ENCODE assay signal across 17 cellular contexts in genomic region chr12:55815473-55815872, GRCh38. TPM values are rescaled to one million over a fixed set of nuclear protein-coding genes. Genes with fewer than 3 reads are reported as not detected.
DNase-seq lines count a peak whose midpoint lies in the region; ATAC-seq, FAIRE-seq and TF ChIP-seq lines count a peak whose summit lies in the region.
"Had no signal": no experiment of that assay in that cellular context is flagged by ENCODE, and none has a peak within 500 bp of the region (broad histone marks: within the 10 kb centered on the region; RNA-seq: fewer than 3 reads in every experiment).

No MANE protein-coding gene starts in this region.

- H2AFZ ChIP-seq in HepG2 (ENCODE audit: low read length), result no peak overlapping the region

- H3K4me1 ChIP-seq in HepG2 (ENCODE audit: insufficient read depth, low read length), result peaks cover 58% of the 10 kb centered on the region
- peaks cover 0 to 17% (median 8%) of the 10 kb centered on the region in 4 donors for H3K4me1 ChIP-seq in right lobe of liver
- H3K4me1 ChIP-seq in iPS-18a (ENCODE audit: control insufficient read depth, low read depth, low read length), result peaks cover 39% of the 10 kb centered on the region
- peaks cover 28 to 49% of the 10 kb centered on the region in 2 donors for H3K4me1 ChIP-seq in thoracic aorta (ENCODE audit: control insufficient read depth in 1 of 2, low read depth in 2 of 2)
- H3K4me1 ChIP-seq: BE2C had no signal

- H3K27me3 ChIP-seq in HepG2 (ENCODE audit: control insufficient read depth in 1 of 2, insufficient read depth in 2 of 2, low read length in 2 of 2) (no peaks in the 10 kb centered on the region; a peak in 1 of 5 replicates), right lobe of liver (no peaks in the 10 kb centered on the region), iPS-18a (ENCODE audit: control insufficient read depth, insufficient read depth, low read length) (no peaks in the 10 kb centered on the region), thoracic aorta (replicated peaks; ENCODE audit: insufficient read depth) (no peaks in the 10 kb centered on the region)
- H3K27me3 ChIP-seq: BE2C had no signal

- FAIRE-seq in HepG2 (lab: Jason Lieb, UNC), result no peak

- ATAC-seq in HepG2 (no peak), right lobe of liver (no peak), thoracic aorta (ENCODE audit: insufficient number of reproducible peaks, low FRiP score, low read depth) (no peak), GM19395 (IDR thresholded peaks at IDR 0.05; ENCODE audit: unreplicated experiment) (no peak)
- ATAC-seq: left colon; stimulated activated memory B cell treated with anti-CD40 and anti-IgM and Interleukin-4, amounts not matched to agents 10 μg/mL and 1 μg/mL and 100 μg/mL, for 72 hours had no signal

- peak overlapping the region; percentile 44 for H3K9ac ChIP-seq in HepG2 (ENCODE audit: insufficient read depth, low read depth, low read length)
- H3K9ac ChIP-seq in iPS-18a (ENCODE audit: low read length), result no peak overlapping the region

- no TSS peak for BruUV-seq in HepG2 (replicated peaks; lab: Mats Ljungman, UMichigan)

- peaks cover 17% of the 10 kb centered on the region for H4K20me1 ChIP-seq in HepG2 (ENCODE audit: insufficient read depth, low read length)

- TF ChIP-seq EP300 in HepG2 (IDR thresholded peaks at IDR 0.05; ENCODE audit: low read depth in 2 of 2, low read length in 2 of 2) (no peak), HepG2 (CRISPR knock-in tag; IDR thresholded peaks at IDR 0.05; ENCODE audit: borderline replicate concordance) (no peak)

- H3K27ac ChIP-seq in HepG2 (ENCODE audit: extremely low read length, insufficient read depth, low read length) (no peak overlapping the region), right lobe of liver (no peak overlapping the region), VCaP (peak overlapping the region; percentile 91; the same call in 1 of the 2 replicates), iPS-18a (ENCODE audit: low read length) (no peak overlapping the region), thoracic aorta (no peak overlapping the region)

- TF ChIP-seq RAD21 in HepG2 (CRISPR knock-in tag; IDR thresholded peaks at IDR 0.05), result no peak

- TF ChIP-seq POLR2A in HepG2 (IDR thresholded peaks at IDR 0.05; ENCODE audit: insufficient read depth in 1 of 2, low read depth in 2 of 2, low read length in 2 of 2), result no peak
- TF ChIP-seq POLR2A in right lobe of liver (IDR thresholded peaks at IDR 0.05), result no peak

- peak overlapping the region; percentile 74 for H3K4me2 ChIP-seq in HepG2 (ENCODE audit: low read depth, low read length)

- POLR2A ChIA-PET in HepG2 (lab: Yijun Ruan, JAX), result interaction anchor here (0.7 to 3.6 kb wide), 2 partner anchors 14 to 112 kb away, joined by 3 to 28 read pairs; partner anchors contain the start of genes DNAJC14 and PYM1

- H3K4me3 ChIP-seq in HepG2 (replicated peaks in 1 of 3; ENCODE audit: insufficient read depth in 1 of 3, low read depth in 2 of 3, low read length in 3 of 3), result peak overlapping the region in 2 of 3 experiments; percentile 79 to 82; a peak in 3 of 6 replicates
- no peak overlapping the region for H3K4me3 ChIP-seq in right lobe of liver
- H3K4me3 ChIP-seq in iPS-18a (ENCODE audit: low read length), result peak overlapping the region; percentile 99
- H3K4me3 ChIP-seq in thoracic aorta, result peak overlapping the region; percentile 96

- intact Hi-C loops in HepG2 (cut with micrococcal nuclease; ENCODE audit: unreplicated experiment) (no loop called here), right lobe of liver (cut with DNase I) (loop anchor here in 1 of 2 donors (10.0 kb wide), 1 partner anchor 119 kb away; the partner anchor contains the start of gene DGKA)

- H3K79me2 ChIP-seq in HepG2 (ENCODE audit: insufficient read depth, low read length), result peaks cover 82% of the 10 kb centered on the region

- peaks cover 5 to 27% of the 10 kb centered on the region in 2 experiments; a peak in 4 of 5 replicates for H3K36me3 ChIP-seq in HepG2 (replicated peaks in 1 of 2; ENCODE audit: control insufficient read depth in 1 of 2, insufficient read depth in 2 of 2, low read length in 2 of 2)
- H3K36me3 ChIP-seq in right lobe of liver, result peaks cover 0 to 7% (median 4%) of the 10 kb centered on the region in 4 donors
- peaks cover 33% of the 10 kb centered on the region for H3K36me3 ChIP-seq in iPS-18a (ENCODE audit: control insufficient read depth, low read depth, low read length)
- H3K36me3 ChIP-seq in thoracic aorta, result peaks cover 21% of the 10 kb centered on the region

- in situ Hi-C loops in HepG2 (cut with HindIII; ENCODE audit: extremely low pct_ligation_motif_present, low pct_unique_long_range_greater_than_20kb), result no loop called here

- TF ChIP-seq CTCF in HepG2 (CRISPR knock-in tag; IDR thresholded peaks at IDR 0.05), result no peak
- no peak for TF ChIP-seq CTCF in right lobe of liver (IDR thresholded peaks at IDR 0.05)
- TF ChIP-seq CTCF in VCaP (conservative IDR thresholded peaks at IDR 0.05), result no peak
- no peak for TF ChIP-seq CTCF in thoracic aorta (IDR thresholded peaks at IDR 0.05)

- DNase-seq in HepG2 (ENCODE audit: low spot score), result no peak
- no peak for DNase-seq in right lobe of liver
- no peak for DNase-seq in thoracic aorta (ENCODE audit: low spot score)
- no peak for DNase-seq in NCI-H1417 (lab: John Stamatoyannopoulos, UW)
- no peak for DNase-seq in stimulated activated CD4-positive, alpha-beta T cell treated with anti-CD3 and anti-CD28 coated beads, Interleukin-4, amount 100 ng/mL, for 4 hours
- DNase-seq: activated CD4-positive, alpha-beta T cell treated with anti-CD3 and anti-CD28 coated beads, Interleukin-2, amount 50 U/mL, for 4 hours; activated naive CD4-positive, alpha-beta T cell treated with anti-CD3 and anti-CD28 coated beads, Interleukin-2, amount 10 ng/mL, durations not matched to agents 7 days and 5 days; BE2C; left colon; NCI-H1694 treated with DMSO at 0.1 percent for 48 hours; occipital lobe; stimulated activated CD4-positive, alpha-beta T cell treated with anti-CD3 and anti-CD28 coated beads, Interleukin-2, amount 100 ng/mL, for 24 hours had no signal

- 90% methylated on average over 11 of the region's 12 CpGs for WGBS in HepG2 (ENCODE audit: low lambda C conversion rate)
- WGBS in right lobe of liver (ENCODE audit: insufficient coverage, low coverage, low lambda C conversion rate, missing lambda C conversion rate), result 67% methylated on average over 4 of the region's 12 CpGs

- CTCF ChIA-PET in HepG2 (lab: Yijun Ruan, JAX; ENCODE audit: low intra/inter-chr PET ratio, low total read pairs), result no interaction called here

- H3K9me3 ChIP-seq in HepG2 (ENCODE audit: low read length) (no peaks in the 10 kb centered on the region), right lobe of liver (no peaks in the 10 kb centered on the region), iPS-18a (ENCODE audit: control insufficient read depth, low read depth, low read length) (no peaks in the 10 kb centered on the region), thoracic aorta (no peaks in the 10 kb centered on the region)
- H3K9me3 ChIP-seq: BE2C had no signal

RNA-seq across cellular contexts. Expression of gene SARNP, which starts 2.1 kb away (rescaled TPM):
- total RNA-seq in HepG2 (2016; rRNA removed; fragmentation: Illumina TruSeq; extraction: Trizol) (95.4 and 137 TPM in 2 replicates), right lobe of liver (10 to 100 TPM; 11.3 to 22.3 (median 17.0) TPM), thoracic aorta (10 to 100 TPM; 39.1 to 49.2 TPM)
- 32.7 and 36.6 TPM in 2 replicates for total RNA-seq in HepG2 (2016; cell fraction: cytosol; rRNA removed; fragmentation: Illumina TruSeq; extraction: Trizol; ENCODE audit: low read depth)
- 95.5 and 155 TPM in 2 replicates for total RNA-seq in HepG2 (2016; cell fraction: insoluble cytoplasmic fraction; rRNA removed; fragmentation: Illumina TruSeq; extraction: Trizol)
- total RNA-seq in HepG2 (2016; cell fraction: membrane; rRNA removed; fragmentation: Illumina TruSeq; extraction: Trizol), result 32.4 and 39.7 TPM in 2 replicates
- 47.9 and 53.6 TPM in 2 replicates for total RNA-seq in HepG2 (2016; cell fraction: nucleus; rRNA removed; fragmentation: Illumina TruSeq; extraction: Trizol)
- 46.4 and 59.0 TPM in 2 replicates for polyA plus RNA-seq in HepG2 (2011; rRNA removed)
- 23.9 and 33.5 TPM in 2 replicates for polyA plus RNA-seq in HepG2 (2011; cell fraction: cytosol; rRNA removed)
- polyA plus RNA-seq in HepG2 (2011; cell fraction: nucleus; rRNA removed), result 15.1 and 17.8 TPM in 2 replicates
- polyA plus RNA-seq in HepG2 (2012), result 47.5 and 49.6 TPM in 2 replicates
- 24.1 and 25.0 TPM in 2 replicates for polyA plus RNA-seq in HepG2 (2016; cell fraction: cytosol; fragmentation: Illumina TruSeq; extraction: Trizol; ENCODE audit: low read depth)
- polyA plus RNA-seq in HepG2 (2016; cell fraction: insoluble cytoplasmic fraction; fragmentation: Illumina TruSeq; extraction: Trizol; ENCODE audit: low read depth), result 123 and 138 TPM in 2 replicates
- 25.2 and 25.7 TPM in 2 replicates for polyA plus RNA-seq in HepG2 (2016; cell fraction: membrane; fragmentation: Illumina TruSeq; extraction: Trizol; ENCODE audit: low read depth)
- polyA plus RNA-seq in HepG2 (2016; cell fraction: nucleus; fragmentation: Illumina TruSeq; extraction: Trizol; ENCODE audit: insufficient read depth, low read depth), result 58.8 and 61.1 TPM in 2 replicates
- polyA minus RNA-seq in HepG2 (2011; rRNA and poly(A)+ RNA removed; ENCODE audit: low replicate concordance), result 41.0 and 49.7 TPM in 2 replicates
- 8.4 and 13.8 TPM in 2 replicates for polyA minus RNA-seq in HepG2 (2011; cell fraction: cytosol; rRNA and poly(A)+ RNA removed)
- polyA minus RNA-seq in HepG2 (2011; cell fraction: nucleus; rRNA and poly(A)+ RNA removed), result 45.7 and 51.5 TPM in 2 replicates

RNA-seq across cellular contexts. Expression of gene ORMDL2, which starts 2.4 kb away (rescaled TPM):
- total RNA-seq in HepG2 (2016; rRNA removed; fragmentation: Illumina TruSeq; extraction: Trizol), result 14.8 and 28.6 TPM in 2 replicates
- total RNA-seq in HepG2 (2016; cell fraction: cytosol; rRNA removed; fragmentation: Illumina TruSeq; extraction: Trizol; ENCODE audit: low read depth), result 8.9 and 10.8 TPM in 2 replicates
- 18.4 and 26.4 TPM in 2 replicates for total RNA-seq in HepG2 (2016; cell fraction: insoluble cytoplasmic fraction; rRNA removed; fragmentation: Illumina TruSeq; extraction: Trizol)
- total RNA-seq in HepG2 (2016; cell fraction: membrane; rRNA removed; fragmentation: Illumina TruSeq; extraction: Trizol), result 8.8 and 10.8 TPM in 2 replicates
- 20.1 and 21.6 TPM in 2 replicates for total RNA-seq in HepG2 (2016; cell fraction: nucleus; rRNA removed; fragmentation: Illumina TruSeq; extraction: Trizol)
- polyA plus RNA-seq in HepG2 (2011; rRNA removed), result 24.0 and 30.2 TPM in 2 replicates
- 17.7 and 25.9 TPM in 2 replicates for polyA plus RNA-seq in HepG2 (2011; cell fraction: cytosol; rRNA removed)
- polyA plus RNA-seq in HepG2 (2011; cell fraction: nucleus; rRNA removed), result 10.1 and 18.4 TPM in 2 replicates
- 20.8 and 36.4 TPM in 2 replicates for polyA plus RNA-seq in HepG2 (2012)
- polyA plus RNA-seq in HepG2 (2016; cell fraction: cytosol; fragmentation: Illumina TruSeq; extraction: Trizol; ENCODE audit: low read depth), result 11.3 and 13.0 TPM in 2 replicates
- 15.1 and 16.1 TPM in 2 replicates for polyA plus RNA-seq in HepG2 (2016; cell fraction: insoluble cytoplasmic fraction; fragmentation: Illumina TruSeq; extraction: Trizol; ENCODE audit: low read depth)
- 8.1 and 11.2 TPM in 2 replicates for polyA plus RNA-seq in HepG2 (2016; cell fraction: membrane; fragmentation: Illumina TruSeq; extraction: Trizol; ENCODE audit: low read depth)
- polyA plus RNA-seq in HepG2 (2016; cell fraction: nucleus; fragmentation: Illumina TruSeq; extraction: Trizol; ENCODE audit: insufficient read depth, low read depth), result 36.9 and 39.7 TPM in 2 replicates
- polyA minus RNA-seq in HepG2 (2011; rRNA and poly(A)+ RNA removed; ENCODE audit: low replicate concordance), result 41.3 and 201 TPM in 2 replicates
- polyA minus RNA-seq in HepG2 (2011; cell fraction: cytosol; rRNA and poly(A)+ RNA removed), result 12.1 and 14.1 TPM in 2 replicates
- polyA minus RNA-seq in HepG2 (2011; cell fraction: nucleus; rRNA and poly(A)+ RNA removed), result 16.2 and 21.8 TPM in 2 replicates
- total RNA-seq in right lobe of liver, result 10 to 100 TPM; 20.2 to 35.4 (median 24.9) TPM
- 10 to 100 TPM; 13.8 to 16.2 TPM for total RNA-seq in thoracic aorta

RNA-seq across cellular contexts. Expression of gene DNAJC14, which starts 13.9 kb away (rescaled TPM):
- total RNA-seq in HepG2 (2016; rRNA removed; fragmentation: Illumina TruSeq; extraction: Trizol), result 22.4 and 23.9 TPM in 2 replicates
- 2.0 and 4.0 TPM in 2 replicates for total RNA-seq in HepG2 (2016; cell fraction: cytosol; rRNA removed; fragmentation: Illumina TruSeq; extraction: Trizol; ENCODE audit: low read depth)
- total RNA-seq in HepG2 (2016; cell fraction: insoluble cytoplasmic fraction; rRNA removed; fragmentation: Illumina TruSeq; extraction: Trizol), result 16.8 and 27.1 TPM in 2 replicates
- total RNA-seq in HepG2 (2016; cell fraction: membrane; rRNA removed; fragmentation: Illumina TruSeq; extraction: Trizol), result 11.0 and 11.4 TPM in 2 replicates
- total RNA-seq in HepG2 (2016; cell fraction: nucleus; rRNA removed; fragmentation: Illumina TruSeq; extraction: Trizol), result 16.5 and 23.9 TPM in 2 replicates
- polyA plus RNA-seq in HepG2 (2011; rRNA removed), result 4.3 and 6.4 TPM in 2 replicates
- polyA plus RNA-seq in HepG2 (2011; cell fraction: cytosol; rRNA removed), result 5.6 and 8.0 TPM in 2 replicates
- polyA plus RNA-seq in HepG2 (2011; cell fraction: nucleus; rRNA removed), result 4.1 and 5.5 TPM in 2 replicates
- polyA plus RNA-seq in HepG2 (2012), result 8.4 and 9.3 TPM in 2 replicates
- polyA plus RNA-seq in HepG2 (2016; cell fraction: cytosol; fragmentation: Illumina TruSeq; extraction: Trizol; ENCODE audit: low read depth), result 1.6 and 1.7 TPM in 2 replicates
- 14.6 and 15.8 TPM in 2 replicates for polyA plus RNA-seq in HepG2 (2016; cell fraction: insoluble cytoplasmic fraction; fragmentation: Illumina TruSeq; extraction: Trizol; ENCODE audit: low read depth)
- 5.5 and 5.6 TPM in 2 replicates for polyA plus RNA-seq in HepG2 (2016; cell fraction: membrane; fragmentation: Illumina TruSeq; extraction: Trizol; ENCODE audit: low read depth)
- 19.8 and 23.8 TPM in 2 replicates for polyA plus RNA-seq in HepG2 (2016; cell fraction: nucleus; fragmentation: Illumina TruSeq; extraction: Trizol; ENCODE audit: insufficient read depth, low read depth)
- polyA minus RNA-seq in HepG2 (2011; rRNA and poly(A)+ RNA removed; ENCODE audit: low replicate concordance), result 6.5 and 22.6 TPM in 2 replicates
- polyA minus RNA-seq in HepG2 (2011; cell fraction: cytosol; rRNA and poly(A)+ RNA removed), result 3.0 and 5.5 TPM in 2 replicates
- polyA minus RNA-seq in HepG2 (2011; cell fraction: nucleus; rRNA and poly(A)+ RNA removed), result 7.2 and 8.2 TPM in 2 replicates
- total RNA-seq in right lobe of liver, result 10 to 100 TPM; 11.8 to 17.2 (median 13.1) TPM
- total RNA-seq in thoracic aorta, result 10 to 100 TPM; 27.5 to 39.6 TPM

RNA-seq across cellular contexts. Expression of gene MMP19, which starts 27.3 kb away (rescaled TPM):
- total RNA-seq in HepG2 (2016; rRNA removed; fragmentation: Illumina TruSeq; extraction: Trizol), result 0.07 TPM in 1 of 2 replicates, not detected in the other
- total RNA-seq in HepG2 (2016; cell fraction: cytosol; rRNA removed; fragmentation: Illumina TruSeq; extraction: Trizol; ENCODE audit: low read depth), result not detected in 2 replicates
- total RNA-seq in HepG2 (2016; cell fraction: insoluble cytoplasmic fraction; rRNA removed; fragmentation: Illumina TruSeq; extraction: Trizol), result 0.06 TPM in 1 of 2 replicates, not detected in the other
- not detected in 2 replicates for total RNA-seq in HepG2 (2016; cell fraction: membrane; rRNA removed; fragmentation: Illumina TruSeq; extraction: Trizol)
- total RNA-seq in HepG2 (2016; cell fraction: nucleus; rRNA removed; fragmentation: Illumina TruSeq; extraction: Trizol), result not detected in 2 replicates
- 0.08 and 0.16 TPM in 2 replicates for polyA plus RNA-seq in HepG2 (2011; rRNA removed)
- polyA plus RNA-seq in HepG2 (2011; cell fraction: cytosol; rRNA removed), result 0.08 TPM in 2 replicates
- 0.12 and 0.32 TPM in 2 replicates for polyA plus RNA-seq in HepG2 (2011; cell fraction: nucleus; rRNA removed)
- polyA plus RNA-seq in HepG2 (2012), result 0.08 and 0.19 TPM in 2 replicates
- polyA plus RNA-seq in HepG2 (2016; cell fraction: cytosol; fragmentation: Illumina TruSeq; extraction: Trizol; ENCODE audit: low read depth), result not detected in 2 replicates
- not detected in 2 replicates for polyA plus RNA-seq in HepG2 (2016; cell fraction: insoluble cytoplasmic fraction; fragmentation: Illumina TruSeq; extraction: Trizol; ENCODE audit: low read depth)
- polyA plus RNA-seq in HepG2 (2016; cell fraction: membrane; fragmentation: Illumina TruSeq; extraction: Trizol; ENCODE audit: low read depth), result not detected in 2 replicates
- polyA plus RNA-seq in HepG2 (2016; cell fraction: nucleus; fragmentation: Illumina TruSeq; extraction: Trizol; ENCODE audit: insufficient read depth, low read depth), result not detected in 2 replicates
- polyA minus RNA-seq in HepG2 (2011; rRNA and poly(A)+ RNA removed; ENCODE audit: low replicate concordance), result not detected in 2 replicates
- not detected in 2 replicates for polyA minus RNA-seq in HepG2 (2011; cell fraction: cytosol; rRNA and poly(A)+ RNA removed)
- not detected in 2 replicates for polyA minus RNA-seq in HepG2 (2011; cell fraction: nucleus; rRNA and poly(A)+ RNA removed)
- 1 to 10 TPM; 1.3 to 5.0 (median 1.9) TPM for total RNA-seq in right lobe of liver
- total RNA-seq in thoracic aorta, result 10 to 100 TPM; 72.9 to 85.0 TPM
- total RNA-seq: HT-29, occipital lobe had no signal

Comparison
In these comparisons a context has a peak if more than half of its experiments do, and no peak if none do; other contexts are left out.
1. H3K4me3 ChIP-seq: peak in HepG2 (2 of 3), iPS-18a (single experiment) and thoracic aorta (single experiment); none in right lobe of liver (0 of 3).